In the genomic region with DNA sequence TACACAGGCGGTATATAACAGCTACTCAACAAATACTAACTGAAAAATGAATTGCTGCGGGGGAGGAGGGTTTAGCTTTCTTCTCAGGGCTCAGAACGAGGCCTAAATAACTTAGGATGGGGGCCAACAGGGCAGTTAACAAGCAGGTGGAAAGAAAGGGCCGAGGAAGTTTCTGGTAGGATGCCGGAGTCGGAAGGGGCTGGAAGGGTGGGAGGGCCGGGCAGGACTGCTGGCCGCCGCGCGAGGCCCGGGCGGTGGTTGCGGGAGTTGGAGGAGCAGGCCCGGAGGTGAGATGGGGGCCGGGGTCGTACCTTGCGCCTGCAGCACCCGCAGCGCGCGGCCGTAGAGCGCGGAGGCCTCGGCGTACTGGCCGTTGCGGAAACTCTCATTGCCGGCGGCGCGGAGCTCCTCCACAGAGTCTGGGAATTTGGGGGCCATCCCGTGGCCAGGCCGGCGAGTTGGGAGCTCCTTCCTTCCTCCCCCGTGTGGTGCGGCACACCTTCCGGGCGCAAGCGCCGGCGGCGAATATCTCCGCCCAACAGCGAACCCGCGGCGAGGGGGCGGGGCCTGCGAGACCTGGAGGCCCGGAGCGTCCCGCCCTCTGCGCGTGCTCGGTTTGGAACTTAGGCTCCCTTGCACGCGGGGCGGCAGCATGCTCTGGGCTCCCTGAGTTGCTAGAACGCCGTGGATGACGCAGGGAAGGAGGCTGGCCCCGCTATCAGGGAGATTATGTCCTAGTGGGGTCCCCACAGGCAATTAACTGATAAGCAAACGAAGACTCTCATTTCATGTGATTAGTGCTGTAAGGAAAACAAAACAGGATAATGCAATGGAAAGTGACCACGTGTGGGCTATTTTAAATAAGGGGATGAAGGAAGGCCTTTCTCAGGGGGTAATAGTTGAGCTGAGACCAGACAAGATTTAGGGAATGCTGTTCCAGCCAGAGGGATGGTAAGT, we compare ENCODE assay signal across 8 cellular contexts. TPM values are rescaled to one million over a fixed set of nuclear protein-coding genes. Genes with fewer than 3 reads are reported as not detected.
A peak's percentile ranks its signal among the peaks of the same experiment; 100 is the strongest.
DNase-seq lines count a peak whose midpoint lies in the region; ATAC-seq and TF ChIP-seq lines count a peak whose summit lies in the region.

A gene with protein sequence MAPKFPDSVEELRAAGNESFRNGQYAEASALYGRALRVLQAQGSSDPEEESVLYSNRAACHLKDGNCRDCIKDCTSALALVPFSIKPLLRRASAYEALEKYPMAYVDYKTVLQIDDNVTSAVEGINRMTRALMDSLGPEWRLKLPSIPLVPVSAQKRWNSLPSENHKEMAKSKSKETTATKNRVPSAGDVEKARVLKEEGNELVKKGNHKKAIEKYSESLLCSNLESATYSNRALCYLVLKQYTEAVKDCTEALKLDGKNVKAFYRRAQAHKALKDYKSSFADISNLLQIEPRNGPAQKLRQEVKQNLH (minus strand): TSS at position 502 of the 957 bp plus-strand sequence. CDS start 64 bp downstream, at position 438.

- peaks cover 0 to 14% (median under 1%) of the 10 kb centered on the region in 3 experiments for H3K36me3 ChIP-seq in naive thymus-derived CD4-positive, alpha-beta T cell (ENCODE audit: control insufficient read depth in 2 of 3, insufficient read depth in 3 of 3, low read length in 3 of 3)

- no peaks in the 10 kb centered on the region for H3K9me3 Mint-ChIP-seq in activated T-helper 17 cell treated with anti-CD3 and anti-CD28 coated beads, Interleukin-2, amount 50 U/mL, for 72 hours
- peaks cover 0 to 1% (median 0%) of the 10 kb centered on the region in 11 donors for H3K9me3 Mint-ChIP-seq in naive thymus-derived CD4-positive, alpha-beta T cell
- no peaks in the 10 kb centered on the region for H3K9me3 Mint-ChIP-seq in stimulated activated memory B cell treated with anti-CD40 and anti-IgM and Interleukin-4, amounts not matched to agents 10 μg/mL and 1 μg/mL and 100 μg/mL, for 72 hours

- peak within 1 kb of the TSS; percentile 90 for H3K4me3 Mint-ChIP-seq in activated T-helper 17 cell treated with anti-CD3 and anti-CD28 coated beads, Interleukin-2, amount 50 U/mL, for 72 hours
- peak within 1 kb of the TSS; percentile 84 to 100 (median 96) for H3K4me3 Mint-ChIP-seq in naive thymus-derived CD4-positive, alpha-beta T cell
- peak within 1 kb of the TSS; percentile 84 for H3K4me3 Mint-ChIP-seq in stimulated activated memory B cell treated with anti-CD40 and anti-IgM and Interleukin-4, amounts not matched to agents 10 μg/mL and 1 μg/mL and 100 μg/mL, for 72 hours

- peak; percentile 91 for DNase-seq in EH (ENCODE audit: low read depth)
- DNase-seq in H4 (ENCODE audit: low spot score), result peak; percentile 84
- peak; percentile 96 for DNase-seq in LoVo (ENCODE audit: low spot score)
- peak; percentile 99 for DNase-seq in RWPE1 (ENCODE audit: low spot score)
- DNase-seq in fibroblast of gingiva (ENCODE audit: low read depth), result peak; percentile 84
- DNase-seq in naive thymus-derived CD4-positive, alpha-beta T cell, result peak; percentile 87 to 98 (median 91)

- H3K36me3 Mint-ChIP-seq in activated T-helper 17 cell treated with anti-CD3 and anti-CD28 coated beads, Interleukin-2, amount 50 U/mL, for 72 hours (ENCODE audit: low read depth), result peaks cover 49% of the 10 kb centered on the region
- peaks cover 0 to 29% (median 6%) of the 10 kb centered on the region in 5 donors for H3K36me3 Mint-ChIP-seq in naive thymus-derived CD4-positive, alpha-beta T cell
- peaks cover 21% of the 10 kb centered on the region for H3K36me3 Mint-ChIP-seq in stimulated activated memory B cell treated with anti-CD40 and anti-IgM and Interleukin-4, amounts not matched to agents 10 μg/mL and 1 μg/mL and 100 μg/mL, for 72 hours

- peak within 1 kb of the TSS; percentile 97 for H3K27ac Mint-ChIP-seq in activated T-helper 17 cell treated with anti-CD3 and anti-CD28 coated beads, Interleukin-2, amount 50 U/mL, for 72 hours
- H3K27ac Mint-ChIP-seq in naive thymus-derived CD4-positive, alpha-beta T cell, result peak within 1 kb of the TSS; percentile 79 to 98 (median 93)
- peak within 1 kb of the TSS; percentile 89 for H3K27ac Mint-ChIP-seq in stimulated activated memory B cell treated with anti-CD40 and anti-IgM and Interleukin-4, amounts not matched to agents 10 μg/mL and 1 μg/mL and 100 μg/mL, for 72 hours

- intact Hi-C loops in naive thymus-derived CD4-positive, alpha-beta T cell (cut with micrococcal nuclease), result loop anchor here (1.0 to 10.0 kb wide), 9 partner anchors 8 to 975 kb away; a partner anchor contains a TSS

- peak; percentile 80 for ATAC-seq in activated T-helper 17 cell treated with anti-CD3 and anti-CD28 coated beads, Interleukin-2, amount 50 U/mL, for 72 hours (replicated peaks)
- peak; percentile 97 for ATAC-seq in naive thymus-derived CD4-positive, alpha-beta T cell
- ATAC-seq in stimulated activated memory B cell treated with anti-CD40 and anti-IgM and Interleukin-4, amounts not matched to agents 10 μg/mL and 1 μg/mL and 100 μg/mL, for 72 hours, result peak; percentile 98

- peaks cover 50% of the 10 kb centered on the region for H3K4me1 Mint-ChIP-seq in activated T-helper 17 cell treated with anti-CD3 and anti-CD28 coated beads, Interleukin-2, amount 50 U/mL, for 72 hours
- peaks cover 26 to 70% (median 57%) of the 10 kb centered on the region in 7 donors for H3K4me1 Mint-ChIP-seq in naive thymus-derived CD4-positive, alpha-beta T cell
- H3K4me1 Mint-ChIP-seq in stimulated activated memory B cell treated with anti-CD40 and anti-IgM and Interleukin-4, amounts not matched to agents 10 μg/mL and 1 μg/mL and 100 μg/mL, for 72 hours, result peaks cover 70% of the 10 kb centered on the region

- H3K4me3 ChIP-seq in naive thymus-derived CD4-positive, alpha-beta T cell (ENCODE audit: low read length), result peak within 1 kb of the TSS; percentile 71

- TF ChIP-seq CTCF in RWPE1 (conservative IDR thresholded peaks at IDR 0.05; ENCODE audit: low read depth), result no peak

- POLR2A ChIA-PET in RWPE1 (lab: Yijun Ruan, JAX; ENCODE audit: low non-redundant PET), result interaction anchor here (0.7 to 2.3 kb wide), 2 partner anchors 9 to 11 kb away, joined by 3 to 7 read pairs; no protein-coding TSS in a partner anchor
- POLR2A ChIA-PET in naive thymus-derived CD4-positive, alpha-beta T cell (lab: Charles Lee), result interaction anchor here (0.8 to 2.3 kb wide), 10 partner anchors 8 to 75 kb away, joined by 3 to 18 read pairs (median 4); a partner anchor contains a TSS

- H3K9me3 ChIP-seq in naive thymus-derived CD4-positive, alpha-beta T cell (ENCODE audit: control insufficient read depth in 2 of 3, low read length in 3 of 3), result no peaks in the 10 kb centered on the region

- CTCF ChIA-PET in RWPE1 (lab: Yijun Ruan, JAX), result interaction anchor here (0.6 to 1.5 kb wide), 6 partner anchors 17 to 895 kb away, joined by 3 to 4 read pairs (median 4); no protein-coding TSS in a partner anchor
- CTCF ChIA-PET in naive thymus-derived CD4-positive, alpha-beta T cell (lab: Charles Lee), result interaction anchor here (0.7 to 1.8 kb wide), 6 partner anchors 18 to 334 kb away, joined by 3 to 9 read pairs (median 4); no protein-coding TSS in a partner anchor

- no peaks in the 10 kb centered on the region for H3K27me3 Mint-ChIP-seq in activated T-helper 17 cell treated with anti-CD3 and anti-CD28 coated beads, Interleukin-2, amount 50 U/mL, for 72 hours
- H3K27me3 Mint-ChIP-seq in naive thymus-derived CD4-positive, alpha-beta T cell, result no peaks in the 10 kb centered on the region
- H3K27me3 Mint-ChIP-seq in stimulated activated memory B cell treated with anti-CD40 and anti-IgM and Interleukin-4, amounts not matched to agents 10 μg/mL and 1 μg/mL and 100 μg/mL, for 72 hours, result no peaks in the 10 kb centered on the region

- H3K27ac ChIP-seq in RWPE1, result peak within 1 kb of the TSS; percentile 84
- H3K27ac ChIP-seq in naive thymus-derived CD4-positive, alpha-beta T cell (ENCODE audit: low read depth, low read length), result peak within 1 kb of the TSS; percentile 75

- H3K27me3 ChIP-seq in naive thymus-derived CD4-positive, alpha-beta T cell (ENCODE audit: control insufficient read depth in 2 of 2, insufficient read depth in 2 of 2, low read length in 2 of 2), result no peaks in the 10 kb centered on the region

- H3K4me1 ChIP-seq in naive thymus-derived CD4-positive, alpha-beta T cell (ENCODE audit: control insufficient read depth in 2 of 2, insufficient read depth in 2 of 2, low read length in 2 of 2), result peaks cover 21 to 24% of the 10 kb centered on the region in 2 donors

RNA-seq across cellular contexts. Expression of the gene that starts here (rescaled TPM):
- 39.7 and 41.5 TPM in 2 replicates for total RNA-seq in H4 (2014; rRNA removed; shearing (Covaris generic))
- 10 to 100 TPM; 40.1 to 44.8 TPM for total RNA-seq in activated T-helper 17 cell treated with anti-CD3 and anti-CD28 coated beads, Interleukin-2, amount 50 U/mL, for 72 hours
- total RNA-seq in naive thymus-derived CD4-positive, alpha-beta T cell, result 10 to 100 TPM in 1 of 5 experiments, 1 to 10 TPM in 4; 7.0 to 22.5 (median 8.6) TPM
- polyA plus RNA-seq in naive thymus-derived CD4-positive, alpha-beta T cell, result 10 to 100 TPM; 15.1 to 30.2 TPM

Comparison
In these comparisons a context has a peak if more than half of its experiments do, and no peak if none do; other contexts are left out.
1. Peak in every context shown above with its lines: DNase-seq, ATAC-seq, H3K4me3 ChIP-seq and H3K27ac ChIP-seq.